ENCODE assay signal across 28 cellular contexts in the genomic region with DNA sequence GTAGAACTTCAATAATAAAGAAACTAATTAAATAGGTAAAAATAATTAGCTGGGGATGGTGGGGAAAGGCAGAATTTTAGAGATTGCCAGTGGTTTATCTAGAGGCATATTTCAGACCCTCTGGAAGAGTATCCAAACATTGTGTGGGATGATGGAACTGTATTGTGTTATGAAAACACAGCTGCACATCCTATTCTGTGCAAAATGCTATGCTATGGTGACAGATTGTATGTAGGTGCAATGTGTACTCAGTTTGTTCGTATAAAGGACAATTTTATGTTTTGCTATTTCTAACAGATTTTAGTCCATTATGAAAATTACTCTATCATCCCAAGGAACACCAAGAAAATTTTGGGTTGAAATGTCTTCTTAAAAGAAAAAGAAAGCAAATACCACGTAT.
"Had no signal": no experiment of that assay in that cellular context is flagged by ENCODE, and none has a peak within 500 bp of the region (broad histone marks: within the 10 kb centered on the region; RNA-seq: fewer than 3 reads in every experiment).

No MANE protein-coding gene starts in this region.

- H3K4me3 ChIP-seq: adrenal gland, ascending aorta, body of pancreas, breast epithelium, cardiac muscle cell had no signal

- H3K27ac ChIP-seq: adrenal gland, ascending aorta, body of pancreas, brain microvascular endothelial cell, breast epithelium, cardiac muscle cell had no signal

- H3K27me3 ChIP-seq: adrenal gland, ascending aorta, body of pancreas, brain microvascular endothelial cell, breast epithelium, cardiac muscle cell had no signal

- H3K9me3 ChIP-seq: adrenal gland, ascending aorta, body of pancreas, breast epithelium had no signal

- H3K36me3 ChIP-seq: adrenal gland, ascending aorta, brain microvascular endothelial cell, breast epithelium, cardiac muscle cell had no signal

- H3K4me1 ChIP-seq: adrenal gland, ascending aorta, body of pancreas, breast epithelium had no signal

- DNase-seq: activated effector memory CD4-positive, alpha-beta T cell treated with anti-CD3 and anti-CD28 coated beads, Interleukin-2, amount 50 U/mL, for 16 hours; activated effector memory CD4-positive, alpha-beta T cell treated with Interleukin-2 at 50 U/mL for 16 hours; activated gamma-delta T cell; activated gamma-delta T cell treated with Interleukin-2 at 50 U/mL for 16 hours; activated naive CD4-positive, alpha-beta T cell; activated naive CD4-positive, alpha-beta T cell treated with anti-CD3 and anti-CD28 coated beads for 36 hours; activated naive CD4-positive, alpha-beta T cell treated with anti-CD3 and anti-CD28 coated beads, Interleukin-2, amount 10 ng/mL, durations not matched to agents 7 days and 5 days; activated naive CD4-positive, alpha-beta T cell treated with anti-CD3 and anti-CD28 coated beads, Interleukin-2, amount 50 U/mL, for 16 hours; activated naive CD4-positive, alpha-beta T cell treated with Interleukin-2 at 50 U/mL for 16 hours; activated naive CD8-positive, alpha-beta T cell treated with anti-CD3 and anti-CD28 coated beads for 36 hours; activated naive CD8-positive, alpha-beta T cell treated with anti-CD3 and anti-CD28 coated beads, Interleukin-2, amount 10 ng/mL, durations not matched to agents 7 days and 5 days; activated naive CD8-positive, alpha-beta T cell treated with anti-CD3 and anti-CD28 coated beads, Interleukin-2, amount 50 U/mL, for 24 hours; activated T-cell treated with anti-CD3 and anti-CD28 coated beads for 4 hours; activated T-cell treated with anti-CD3 and anti-CD28 coated beads, Interleukin-2, amount 50 U/mL, for 1 hour; activated T-cell treated with anti-CD3 and anti-CD28 coated beads, Interleukin-2, amount 50 U/mL, for 24 hours; activated T-cell treated with anti-CD3 and anti-CD28 coated beads, Interleukin-2, amount 50 U/mL, for 4 hours; activated T-cell treated with anti-CD3 and anti-CD28 coated beads, Interleukin-2, amount 50 U/mL, for 48 hours; activated T-cell treated with anti-CD3 and anti-CD28 coated beads, Interleukin-2, amount 50 U/mL, for 72 hours; adrenal gland; aorta; body of pancreas; brain microvascular endothelial cell; caudate nucleus; central memory CD4-positive, alpha-beta T cell; cerebellar nuclear complex had no signal
